ENCODE assay signal across 8 cellular contexts in genomic region chr16:88662843-88663606, GRCh38. TPM values are rescaled to one million over a fixed set of nuclear protein-coding genes. Genes with fewer than 3 reads are reported as not detected.
DNase-seq lines count a peak whose midpoint lies in the region; ATAC-seq and TF ChIP-seq lines count a peak whose summit lies in the region.

A gene with protein sequence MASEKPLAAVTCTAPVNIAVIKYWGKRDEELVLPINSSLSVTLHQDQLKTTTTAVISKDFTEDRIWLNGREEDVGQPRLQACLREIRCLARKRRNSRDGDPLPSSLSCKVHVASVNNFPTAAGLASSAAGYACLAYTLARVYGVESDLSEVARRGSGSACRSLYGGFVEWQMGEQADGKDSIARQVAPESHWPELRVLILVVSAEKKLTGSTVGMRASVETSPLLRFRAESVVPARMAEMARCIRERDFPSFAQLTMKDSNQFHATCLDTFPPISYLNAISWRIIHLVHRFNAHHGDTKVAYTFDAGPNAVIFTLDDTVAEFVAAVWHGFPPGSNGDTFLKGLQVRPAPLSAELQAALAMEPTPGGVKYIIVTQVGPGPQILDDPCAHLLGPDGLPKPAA (minus strand): TSS chr16:88663091. CDS start chr16:88663080, 11 bp downstream.

- WGBS in ovary, 3 donors, result 0 to 1% (median 0%) methylated on average over 60 to 88 of the region's 88 CpGs
- 1 to 2% methylated on average over 20 to 22 of the region's 88 CpGs for WGBS in thyroid gland, 2 donors

- H3F3A ChIP-seq in SU-DHL-6 (ENCODE audit: insufficient read depth), result peaks cover 21% of the 10 kb centered on the region

- no peak for TF ChIP-seq EP300 in ovary (IDR thresholded peaks at IDR 0.05)

- peak; percentile 80 for DNase-seq in NCI-H1105 (lab: John Stamatoyannopoulos, UW)
- peak; percentile 94 for DNase-seq in activated naive CD8-positive, alpha-beta T cell treated with anti-CD3 and anti-CD28 coated beads, Interleukin-2, amount 10 ng/mL, durations not matched to agents 7 days and 5 days
- DNase-seq in head of caudate nucleus, result peak; percentile 95 to 99 (median 98)
- DNase-seq in ovary, result peak; percentile 96 to 97 (median 96)
- peak; percentile 98 for DNase-seq in thyroid gland

- H3K27me3 ChIP-seq in SU-DHL-6 (ENCODE audit: low read length), result no peaks in the 10 kb centered on the region
- no peaks in the 10 kb centered on the region for H3K27me3 ChIP-seq in ovary
- no peaks in the 10 kb centered on the region for H3K27me3 ChIP-seq in thyroid gland

- peak within 1 kb of the TSS; percentile 92 for H3K4me2 ChIP-seq in SU-DHL-6 (ENCODE audit: low read depth, low read length, poor library complexity, severe bottlenecking)

- peak; percentile 87 for TF ChIP-seq POLR2A in GM10847 (IDR thresholded peaks at IDR 0.05; ENCODE audit: extremely low read depth, insufficient read length)
- peak; percentile 63 for TF ChIP-seq POLR2A in ovary (IDR thresholded peaks at IDR 0.05)
- peak; percentile 62 to 91 for TF ChIP-seq POLR2A in thyroid gland (IDR thresholded peaks at IDR 0.05)

- peak within 1 kb of the TSS; percentile 90 for H3K4me3 ChIP-seq in SU-DHL-6 (ENCODE audit: insufficient read depth, low read length, poor library complexity, severe bottlenecking)
- peak within 1 kb of the TSS; percentile 70 for H3K4me3 ChIP-seq in ovary
- H3K4me3 ChIP-seq in thyroid gland (replicated peaks in 1 of 3), result peak within 1 kb of the TSS; percentile 82 to 97 (median 93)

- H3K4me1 Mint-ChIP-seq in activated naive CD8-positive, alpha-beta T cell treated with anti-CD3 and anti-CD28 coated beads, Interleukin-2, amount 10 ng/mL, durations not matched to agents 7 days and 5 days, result peaks cover 16% of the 10 kb centered on the region

- peak within 1 kb of the TSS; percentile 97 for H3K4me3 Mint-ChIP-seq in activated naive CD8-positive, alpha-beta T cell treated with anti-CD3 and anti-CD28 coated beads, Interleukin-2, amount 10 ng/mL, durations not matched to agents 7 days and 5 days

- peak within 1 kb of the TSS; percentile 94 for H3K9ac ChIP-seq in SU-DHL-6 (ENCODE audit: low read length)

- H3K9me3 ChIP-seq in SU-DHL-6 (ENCODE audit: insufficient read depth, low read length), result no peaks in the 10 kb centered on the region
- H3K9me3 ChIP-seq in ovary, result no peaks in the 10 kb centered on the region
- H3K9me3 ChIP-seq in thyroid gland, result no peaks in the 10 kb centered on the region

- H3K79me2 ChIP-seq in SU-DHL-6 (ENCODE audit: insufficient read depth, low read length), result peaks cover 36% of the 10 kb centered on the region

- H3K27ac Mint-ChIP-seq in activated naive CD8-positive, alpha-beta T cell treated with anti-CD3 and anti-CD28 coated beads, Interleukin-2, amount 10 ng/mL, durations not matched to agents 7 days and 5 days, result peak within 1 kb of the TSS; percentile 94

- no peak for TF ChIP-seq CTCF in SU-DHL-6 (IDR thresholded peaks at IDR 0.05; ENCODE audit: insufficient read depth, low read length, poor library complexity, severe bottlenecking)
- peak in 1 of 3 donors; percentile 31 for TF ChIP-seq CTCF in ovary (IDR thresholded peaks at IDR 0.05)
- peak in 1 of 6 experiments; percentile 1 for TF ChIP-seq CTCF in thyroid gland (IDR thresholded peaks at IDR 0.05)

- POLR2A ChIA-PET in activated naive CD8-positive, alpha-beta T cell treated with anti-CD3 and anti-CD28 coated beads, Interleukin-2, amount 10 ng/mL, durations not matched to agents 7 days and 5 days (lab: Charles Lee), result interaction anchor here (0.7 to 3.5 kb wide), 9 partner anchors 9 to 133 kb away, joined by 3 to 32 read pairs (median 3); partner anchors contain the start of genes CYBA and SNAI3

- no peaks in the 10 kb centered on the region for H3K9me2 ChIP-seq in SU-DHL-6 (replicated peaks; ENCODE audit: insufficient read depth, low read length)

- peak; percentile 96 for ATAC-seq in HG02623 (IDR thresholded peaks at IDR 0.05; ENCODE audit: unreplicated experiment)
- peak; percentile 99 for ATAC-seq in activated naive CD8-positive, alpha-beta T cell treated with anti-CD3 and anti-CD28 coated beads, Interleukin-2, amount 10 ng/mL, durations not matched to agents 7 days and 5 days (ENCODE audit: low read depth)

- intact Hi-C loops in head of caudate nucleus (cut with DNase I), result loop anchor here (10.0 kb wide), 1 partner anchor 88 kb away; the partner anchor contains the start of gene ZC3H18
- intact Hi-C loops in ovary (cut with DNase I), result no loop called here
- intact Hi-C loops in thyroid gland (cut with DNase I), result no loop called here

- H3K4me1 ChIP-seq in ovary (ENCODE audit: insufficient read depth), result peaks cover 3% of the 10 kb centered on the region
- H3K4me1 ChIP-seq in thyroid gland, result peaks cover 5 to 10% of the 10 kb centered on the region in 2 donors

- H2AFZ ChIP-seq in SU-DHL-6 (ENCODE audit: low read depth, low read length, severe bottlenecking), result peak within 1 kb of the TSS; percentile 80

- no peaks in the 10 kb centered on the region for H3K36me3 ChIP-seq in SU-DHL-6 (ENCODE audit: low read length)
- H3K36me3 ChIP-seq in ovary, result no peaks in the 10 kb centered on the region
- no peaks in the 10 kb centered on the region for H3K36me3 ChIP-seq in thyroid gland

- H4K20me1 ChIP-seq in SU-DHL-6 (ENCODE audit: low read depth, low read length), result 0 out of 2 replicates have a peak, but pooled peaks cover 2% of the 10 kb centered on the region

- H3K36me3 Mint-ChIP-seq in activated naive CD8-positive, alpha-beta T cell treated with anti-CD3 and anti-CD28 coated beads, Interleukin-2, amount 10 ng/mL, durations not matched to agents 7 days and 5 days, result peaks cover 3% of the 10 kb centered on the region

- H3K27me3 Mint-ChIP-seq in activated naive CD8-positive, alpha-beta T cell treated with anti-CD3 and anti-CD28 coated beads, Interleukin-2, amount 10 ng/mL, durations not matched to agents 7 days and 5 days, result no peaks in the 10 kb centered on the region

- H3K27ac ChIP-seq in SU-DHL-6 (ENCODE audit: low read depth, low read length) (peak within 1 kb of the TSS; percentile 66), ovary (peak within 1 kb of the TSS in 1 of 2 donors; percentile 35), thyroid gland (peak within 1 kb of the TSS; percentile 55 to 84 (median 57))

- no peaks in the 10 kb centered on the region for H3K9me3 Mint-ChIP-seq in activated naive CD8-positive, alpha-beta T cell treated with anti-CD3 and anti-CD28 coated beads, Interleukin-2, amount 10 ng/mL, durations not matched to agents 7 days and 5 days

RNA-seq across cellular contexts. Expression of the gene that starts here (rescaled TPM):
- 10 to 100 TPM; 80.7 to 84.2 TPM for total RNA-seq in activated naive CD8-positive, alpha-beta T cell treated with anti-CD3 and anti-CD28 coated beads, Interleukin-2, amount 10 ng/mL, durations not matched to agents 7 days and 5 days
- 100 to 1,000 TPM in 1 of 7 donors, 10 to 100 TPM in 5, 1 to 10 TPM in 1; 9.1 to 135 (median 20.9) TPM for total RNA-seq in ovary
- 10 to 100 TPM in 1 of 2 donors, 1 to 10 TPM in 1; 9.2 to 22.6 TPM for polyA plus RNA-seq in ovary
- total RNA-seq in thyroid gland, result 10 to 100 TPM; 20.7 to 52.5 (median 43.2) TPM
